Comparison of ENCODE assay signal across 21 cellular contexts in genomic region chr12:52220456-52220855, GRCh38. TPM values are rescaled to one million over a fixed set of nuclear protein-coding genes. Genes with fewer than 3 reads are reported as not detected.
"Had no signal": no experiment of that assay in that cellular context is flagged by ENCODE, and none has a peak within 500 bp of the region (broad histone marks: within the 10 kb centered on the region; RNA-seq: fewer than 3 reads in every experiment).

No MANE protein-coding gene starts in this region.

- H3K36me3 Mint-ChIP-seq: activated naive CD4-positive, alpha-beta T cell treated with anti-CD3 and anti-CD28 coated beads, Interleukin-2, amount 50 U/mL, for 24 hours; T-cell had no signal

- H3K4me1 Mint-ChIP-seq: T-cell had no signal

- H3K9me3 Mint-ChIP-seq: activated CD4-positive, alpha-beta memory T cell treated with anti-CD3 and anti-CD28 coated beads, Interleukin-2, amount 10 ng/mL, durations not matched to agents 7 days and 5 days; activated naive CD4-positive, alpha-beta T cell treated with anti-CD3 and anti-CD28 coated beads, Interleukin-2, amount 50 U/mL, for 24 hours; T-cell had no signal

- H3K4me3 ChIP-seq: SK-N-MC had no signal

- FAIRE-seq: TTC549 had no signal

- DNase-seq: activated CD4-positive, alpha-beta memory T cell treated with anti-CD3 and anti-CD28 coated beads, Interleukin-2, amount 10 ng/mL, durations not matched to agents 7 days and 5 days; activated CD4-positive, alpha-beta T cell treated with anti-CD3 and anti-CD28 coated beads for 36 hours; activated CD4-positive, alpha-beta T cell treated with anti-CD3 and anti-CD28 coated beads, Interleukin-2, amount 50 U/mL, for 1 hour; activated effector memory CD4-positive, alpha-beta T cell treated with Interleukin-2 at 50 U/mL for 16 hours; activated naive CD4-positive, alpha-beta T cell; aorta; IMR-90; KG1; NCI-H1048; NCI-H1694; NCI-H2029; NCI-H446; NCI-H524; T-cell; T-helper 2 cell; T1000 had no signal

- H3K4me3 Mint-ChIP-seq: activated CD4-positive, alpha-beta memory T cell treated with anti-CD3 and anti-CD28 coated beads, Interleukin-2, amount 10 ng/mL, durations not matched to agents 7 days and 5 days; activated CD4-positive, alpha-beta T cell treated with anti-CD3 and anti-CD28 coated beads for 36 hours; activated naive CD4-positive, alpha-beta T cell treated with anti-CD3 and anti-CD28 coated beads, Interleukin-2, amount 50 U/mL, for 24 hours; activated T-helper 1 cell treated with anti-CD3 and anti-CD28 coated beads, Interleukin-12 subunit alpha, Interleukin-12 subunit beta, Interleukin-2, Interleukin-4 antibody, amounts not matched to agents 30 ng/mL and 10 ng/mL and 1 ng/mL, durations not matched to agents 14 hours and 24 hours and 36 hours; T-cell had no signal

- ATAC-seq: activated CD4-positive, alpha-beta T cell treated with anti-CD3 and anti-CD28 coated beads for 36 hours; T-cell had no signal

- H3K27ac Mint-ChIP-seq: activated CD4-positive, alpha-beta memory T cell treated with anti-CD3 and anti-CD28 coated beads, Interleukin-2, amount 10 ng/mL, durations not matched to agents 7 days and 5 days; activated CD4-positive, alpha-beta T cell treated with anti-CD3 and anti-CD28 coated beads for 36 hours; activated naive CD4-positive, alpha-beta T cell treated with anti-CD3 and anti-CD28 coated beads, Interleukin-2, amount 50 U/mL, for 24 hours; activated T-helper 1 cell treated with anti-CD3 and anti-CD28 coated beads, Interleukin-12 subunit alpha, Interleukin-12 subunit beta, Interleukin-2, Interleukin-4 antibody, amounts not matched to agents 30 ng/mL and 10 ng/mL and 1 ng/mL, durations not matched to agents 14 hours and 24 hours and 36 hours; T-cell had no signal

- H3K27ac ChIP-seq: SK-N-MC had no signal

RNA-seq across cellular contexts. Expression of gene KRT80, which starts 28.6 kb away (rescaled TPM):
- total RNA-seq: activated CD4-positive, alpha-beta memory T cell treated with anti-CD3 and anti-CD28 coated beads, Interleukin-2, amount 10 ng/mL, durations not matched to agents 7 days and 5 days; activated CD4-positive, alpha-beta T cell treated with anti-CD3 and anti-CD28 coated beads for 36 hours; activated CD8-positive, alpha-beta memory T cell treated with anti-CD3 and anti-CD28 coated beads for 36 hours; activated T-helper 1 cell treated with anti-CD3 and anti-CD28 coated beads, Interleukin-12 subunit alpha, Interleukin-12 subunit beta, Interleukin-2, Interleukin-4 antibody, amounts not matched to agents 30 ng/mL and 10 ng/mL and 1 ng/mL, durations not matched to agents 14 hours and 24 hours and 36 hours had no signal

RNA-seq across cellular contexts. Expression of gene KRT86, which starts 54.0 kb away (rescaled TPM):
- total RNA-seq: activated CD4-positive, alpha-beta T cell treated with anti-CD3 and anti-CD28 coated beads for 36 hours; activated CD8-positive, alpha-beta memory T cell treated with anti-CD3 and anti-CD28 coated beads for 36 hours; IMR-90 had no signal
- polyA plus RNA-seq: IMR-90 had no signal
